1 cellular context compared by ENCODE assay signal in the genomic region with DNA sequence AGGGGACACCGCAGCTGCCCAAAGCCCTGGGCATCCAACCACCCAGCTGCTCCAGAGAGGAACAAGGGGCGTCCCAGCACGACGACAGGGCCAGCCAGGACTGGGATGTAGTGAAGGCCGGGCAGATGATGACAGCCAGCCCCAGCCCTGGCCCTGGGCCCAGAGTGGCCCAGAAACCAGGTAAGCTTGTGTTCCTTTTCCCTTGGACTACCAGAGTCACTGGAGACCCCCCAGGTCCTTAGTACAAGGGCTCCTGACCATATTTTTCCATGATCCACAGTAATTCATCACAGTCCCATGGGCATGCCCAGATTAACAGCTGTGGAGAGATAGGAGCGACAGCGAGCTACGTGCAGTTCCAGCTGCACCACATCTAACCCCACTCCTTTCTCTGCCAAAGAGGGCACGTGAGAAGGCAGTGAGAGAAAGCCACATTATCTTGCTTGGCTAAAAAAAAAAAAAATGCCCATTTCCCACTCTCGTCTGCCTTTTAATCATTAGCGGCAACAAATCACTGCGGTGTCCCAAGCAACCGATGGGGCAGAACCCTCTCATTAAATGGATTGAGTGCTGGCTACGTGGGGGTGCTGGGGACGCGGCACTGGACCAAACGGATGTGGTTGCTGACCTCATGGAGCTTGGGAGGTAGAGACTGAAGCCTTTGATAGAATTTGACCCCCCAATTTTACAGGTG.
TF ChIP-seq lines count a peak whose summit lies in the region.

No MANE protein-coding gene starts in this region.

TF ChIP-seq in SK-N-SH, 30 proteins besides CTCF, POLR2A, EP300 and RAD21 (continued from another document):
- TF ChIP-seq, protein P1, sequence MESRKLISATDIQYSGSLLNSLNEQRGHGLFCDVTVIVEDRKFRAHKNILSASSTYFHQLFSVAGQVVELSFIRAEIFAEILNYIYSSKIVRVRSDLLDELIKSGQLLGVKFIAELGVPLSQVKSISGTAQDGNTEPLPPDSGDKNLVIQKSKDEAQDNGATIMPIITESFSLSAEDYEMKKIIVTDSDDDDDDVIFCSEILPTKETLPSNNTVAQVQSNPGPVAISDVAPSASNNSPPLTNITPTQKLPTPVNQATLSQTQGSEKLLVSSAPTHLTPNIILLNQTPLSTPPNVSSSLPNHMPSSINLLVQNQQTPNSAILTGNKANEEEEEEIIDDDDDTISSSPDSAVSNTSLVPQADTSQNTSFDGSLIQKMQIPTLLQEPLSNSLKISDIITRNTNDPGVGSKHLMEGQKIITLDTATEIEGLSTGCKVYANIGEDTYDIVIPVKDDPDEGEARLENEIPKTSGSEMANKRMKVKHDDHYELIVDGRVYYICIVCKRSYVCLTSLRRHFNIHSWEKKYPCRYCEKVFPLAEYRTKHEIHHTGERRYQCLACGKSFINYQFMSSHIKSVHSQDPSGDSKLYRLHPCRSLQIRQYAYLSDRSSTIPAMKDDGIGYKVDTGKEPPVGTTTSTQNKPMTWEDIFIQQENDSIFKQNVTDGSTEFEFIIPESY (IDR thresholded peaks at IDR 0.05; ENCODE audit: borderline replicate concordance, low read depth), result no peak
- TF ChIP-seq, protein P2, sequence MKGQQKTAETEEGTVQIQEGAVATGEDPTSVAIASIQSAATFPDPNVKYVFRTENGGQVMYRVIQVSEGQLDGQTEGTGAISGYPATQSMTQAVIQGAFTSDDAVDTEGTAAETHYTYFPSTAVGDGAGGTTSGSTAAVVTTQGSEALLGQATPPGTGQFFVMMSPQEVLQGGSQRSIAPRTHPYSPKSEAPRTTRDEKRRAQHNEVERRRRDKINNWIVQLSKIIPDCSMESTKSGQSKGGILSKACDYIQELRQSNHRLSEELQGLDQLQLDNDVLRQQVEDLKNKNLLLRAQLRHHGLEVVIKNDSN (IDR thresholded peaks at IDR 0.05; ENCODE audit: borderline replicate concordance, low read depth), result no peak
- TF ChIP-seq MXI1 (IDR thresholded peaks at IDR 0.05; ENCODE audit: low read depth, low read length), result peak; percentile 53; the same call in 1 of the 2 replicates
